Comparison of ENCODE assay signal across 2 cellular contexts in the genomic region with DNA sequence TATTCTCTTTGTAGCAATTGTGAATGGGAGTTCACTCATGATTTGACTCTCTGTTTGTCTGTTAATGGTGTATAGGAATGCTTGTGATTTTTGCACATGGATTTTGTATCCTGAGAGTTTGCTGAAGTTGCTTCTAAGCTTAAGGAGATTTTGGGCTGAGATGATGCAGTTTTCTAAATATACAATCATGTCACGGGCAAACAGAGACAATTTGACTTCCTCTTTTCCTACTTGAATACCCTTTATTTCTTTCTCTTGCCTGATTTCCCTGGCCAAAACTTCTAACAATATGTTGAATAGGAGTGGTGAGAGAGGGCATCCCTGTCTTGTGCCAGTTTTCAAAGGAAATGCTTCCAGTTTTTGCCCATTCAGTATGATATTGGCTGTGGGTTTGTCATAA.
TF ChIP-seq lines count a peak whose summit lies in the region.

No MANE protein-coding gene starts in this region.

TF ChIP-seq in GM12891, 5 proteins besides CTCF, POLR2A, EP300 and RAD21:
- TF ChIP-seq SPI1 (IDR thresholded peaks at IDR 0.05; ENCODE audit: low read depth, low read length), result peak; percentile 37

TF ChIP-seq in K562, 482 proteins besides CTCF, POLR2A, EP300 and RAD21:
- TF ChIP-seq SPI1 (IDR thresholded peaks at IDR 0.05; ENCODE audit: borderline replicate concordance, low read depth, low read length), result peak; percentile 56
